ENCODE assay signal across 8 cellular contexts in genomic region chr17:996554-997344, GRCh38. TPM values are rescaled to one million over a fixed set of nuclear protein-coding genes. Genes with fewer than 3 reads are reported as not detected.
DNase-seq lines count a peak whose midpoint lies in the region; ATAC-seq, FAIRE-seq and TF ChIP-seq lines count a peak whose summit lies in the region.

TSS of gene TIMM22 (plus strand) at chr17:997129. CDS start at chr17:997143, 14 bp downstream.

- peak; percentile 84 to 88 for TF ChIP-seq POLR2A in HepG2 (IDR thresholded peaks at IDR 0.05; ENCODE audit: insufficient read depth in 1 of 2, low read depth in 2 of 2, low read length in 2 of 2)

- H3K9me3 ChIP-seq in CD4-positive, CD25-positive, alpha-beta regulatory T cell (ENCODE audit: control insufficient read depth in 2 of 2, low read length in 2 of 2) = peaks cover 7 to 26% of the 10 kb centered on the region in 2 experiments
- H3K9me3 ChIP-seq in HepG2 (ENCODE audit: low read length) = no peaks in the 10 kb centered on the region

- peaks cover 22% of the 10 kb centered on the region for H3K79me2 ChIP-seq in HepG2 (ENCODE audit: insufficient read depth, low read length)

- in situ Hi-C loops in HepG2 (cut with HindIII; ENCODE audit: extremely low pct_ligation_motif_present, low pct_unique_long_range_greater_than_20kb) = no loop called here

- TF ChIP-seq EP300 in HepG2 (IDR thresholded peaks at IDR 0.05; ENCODE audit: low read depth in 2 of 2, low read length in 2 of 2) (peak; percentile 36 to 81; a peak in 3 of 4 replicates), HepG2 (CRISPR knock-in tag; IDR thresholded peaks at IDR 0.05; ENCODE audit: borderline replicate concordance) (peak; percentile 38; the same call in 1 of the 2 replicates)

- 0% methylated on average over 35 of the region's 71 CpGs for WGBS in HepG2 (ENCODE audit: low lambda C conversion rate)

- POLR2A ChIA-PET in HepG2 (lab: Yijun Ruan, JAX) = interaction anchor here (1.0 to 2.3 kb wide), 7 partner anchors 16 to 584 kb away, joined by 3 to 26 read pairs (median 4); partner anchors contain the start of genes GLOD4, MRM3, NXN and VPS53

- peak; percentile 87 to 98 (median 96) for DNase-seq in CD4-positive, CD25-positive, alpha-beta regulatory T cell
- DNase-seq in NCI-H748 treated with DMSO at 0.1 percent for 48 hours (lab: John Stamatoyannopoulos, UW) (peak; percentile 98), dermis blood vessel endothelial cell (peak; percentile 99), HepG2 (ENCODE audit: low spot score) (peak; percentile 96)
- peak; percentile 87 for DNase-seq in activated CD4-positive, alpha-beta T cell treated with anti-CD3 and anti-CD28 coated beads, Interleukin-2, amount 50 U/mL, for 24 hours (ENCODE audit: low read depth in 1 of 2, low spot score in 1 of 2)
- DNase-seq in stimulated activated CD4-positive, alpha-beta T cell treated with anti-CD3 and anti-CD28 coated beads, Interleukin-4, amount 100 ng/mL, for 1 hour = peak; percentile 90

- H3K9me3 Mint-ChIP-seq in CD4-positive, CD25-positive, alpha-beta regulatory T cell = peaks cover 0 to 18% (median 0%) of the 10 kb centered on the region in 7 donors

- H3K9ac ChIP-seq in HepG2 (ENCODE audit: insufficient read depth, low read depth, low read length) = peak within 1 kb of the TSS; percentile 96

- peaks cover 13% of the 10 kb centered on the region for H3K36me3 Mint-ChIP-seq in CD4-positive, CD25-positive, alpha-beta regulatory T cell

- peaks cover 4% of the 10 kb centered on the region; the same call in 1 of the 2 replicates for H4K20me1 ChIP-seq in HepG2 (ENCODE audit: insufficient read depth, low read length)

- peak within 1 kb of the TSS; percentile 95 to 99 (median 97) for H3K4me3 Mint-ChIP-seq in CD4-positive, CD25-positive, alpha-beta regulatory T cell

- peak within 1 kb of the TSS; percentile 95 to 97 (median 96) for H3K27ac Mint-ChIP-seq in CD4-positive, CD25-positive, alpha-beta regulatory T cell

- peak; percentile 98 for TF ChIP-seq RAD21 in HepG2 (CRISPR knock-in tag; IDR thresholded peaks at IDR 0.05)

- peak within 1 kb of the TSS; percentile 95 for H2AFZ ChIP-seq in HepG2 (ENCODE audit: low read length)

- BruUV-seq in HepG2 (replicated peaks; lab: Mats Ljungman, UMichigan) = no TSS peak

- intact Hi-C loops in HepG2 (cut with micrococcal nuclease; ENCODE audit: unreplicated experiment) = loop anchor here (1.0 to 5.0 kb wide), 4 partner anchors 10 to 584 kb away; partner anchors contain the start of genes GLOD4 and MRM3

- peaks cover 24% of the 10 kb centered on the region for H3K4me1 ChIP-seq in CD4-positive, CD25-positive, alpha-beta regulatory T cell (ENCODE audit: control insufficient read depth, insufficient read depth, low read length, poor library complexity, severe bottlenecking)
- H3K4me1 ChIP-seq in HepG2 (ENCODE audit: insufficient read depth, low read length) = peaks cover 48% of the 10 kb centered on the region

- peak; percentile 99 for TF ChIP-seq CTCF in HepG2 (CRISPR knock-in tag; IDR thresholded peaks at IDR 0.05)

- peak within 1 kb of the TSS; percentile 94 for H3K4me2 ChIP-seq in HepG2 (ENCODE audit: low read depth, low read length)

- H3K27me3 Mint-ChIP-seq in CD4-positive, CD25-positive, alpha-beta regulatory T cell = peaks cover 6% of the 10 kb centered on the region

- ATAC-seq in CD4-positive, CD25-positive, alpha-beta regulatory T cell (ENCODE audit: low read depth in 2 of 2) = peak; percentile 94 to 96
- ATAC-seq in GM19395 (IDR thresholded peaks at IDR 0.05; ENCODE audit: unreplicated experiment) (peak; percentile 89), HG03565 (IDR thresholded peaks at IDR 0.05; ENCODE audit: unreplicated experiment) (peak; percentile 83), HepG2 (peak; percentile 95)

- H3K4me1 Mint-ChIP-seq in CD4-positive, CD25-positive, alpha-beta regulatory T cell = peaks cover 12 to 33% (median 20%) of the 10 kb centered on the region in 4 donors

- CTCF ChIA-PET in HepG2 (lab: Yijun Ruan, JAX; ENCODE audit: low intra/inter-chr PET ratio, low total read pairs) = interaction anchor here (1.1 to 2.3 kb wide), 2 partner anchors 202 to 687 kb away, joined by 3 to 12 read pairs; no protein-coding TSS in a partner anchor

- H3K4me3 ChIP-seq in CD4-positive, CD25-positive, alpha-beta regulatory T cell (ENCODE audit: low read depth, low read length) = peak within 1 kb of the TSS; percentile 92
- peak within 1 kb of the TSS; percentile 89 to 100 (median 98) for H3K4me3 ChIP-seq in HepG2 (replicated peaks in 1 of 3; ENCODE audit: insufficient read depth in 1 of 3, low read depth in 2 of 3, low read length in 3 of 3)

- H3K27me3 ChIP-seq in CD4-positive, CD25-positive, alpha-beta regulatory T cell (ENCODE audit: control insufficient read depth, insufficient read depth, low read length) = no peaks in the 10 kb centered on the region
- H3K27me3 ChIP-seq in HepG2 (ENCODE audit: control insufficient read depth in 1 of 2, insufficient read depth in 2 of 2, low read length in 2 of 2) = no peaks in the 10 kb centered on the region

- peaks cover 22% of the 10 kb centered on the region for H3K36me3 ChIP-seq in CD4-positive, CD25-positive, alpha-beta regulatory T cell (ENCODE audit: control insufficient read depth, insufficient read depth, low read length)
- peaks cover 4 to 23% of the 10 kb centered on the region in 2 experiments for H3K36me3 ChIP-seq in HepG2 (replicated peaks in 1 of 2; ENCODE audit: control insufficient read depth in 1 of 2, insufficient read depth in 2 of 2, low read length in 2 of 2)

- H3K27ac ChIP-seq in CD4-positive, CD25-positive, alpha-beta regulatory T cell (ENCODE audit: insufficient read depth, low read length, poor library complexity, severe bottlenecking) = peak within 1 kb of the TSS; percentile 81
- H3K27ac ChIP-seq in HepG2 (ENCODE audit: extremely low read length, insufficient read depth, low read length) = peak within 1 kb of the TSS; percentile 91

- FAIRE-seq in HepG2 (lab: Jason Lieb, UNC) = peak; percentile 75

TF ChIP-seq in HepG2, 621 proteins besides CTCF, POLR2A, EP300 and RAD21 (continues in another document):
- TF ChIP-seq ZNF652 (CRISPR knock-in tag; IDR thresholded peaks at IDR 0.05; ENCODE audit: borderline replicate concordance, low read depth) (peak; percentile 87), MBNL3 (CRISPR knock-in tag; conservative IDR thresholded peaks at IDR 0.05) (no peak), ZFP1 (CRISPR knock-in tag; IDR thresholded peaks at IDR 0.05) (peak; percentile 76; the same call in 1 of the 2 replicates), NR2C2 (CRISPR knock-in tag; IDR thresholded peaks at IDR 0.05; ENCODE audit: borderline replicate concordance) (peak; percentile 78), HMG20A (CRISPR knock-in tag; IDR thresholded peaks at IDR 0.05; ENCODE audit: borderline replicate concordance) (no peak; the same call in 1 of the 2 replicates)
- TF ChIP-seq, protein P1, sequence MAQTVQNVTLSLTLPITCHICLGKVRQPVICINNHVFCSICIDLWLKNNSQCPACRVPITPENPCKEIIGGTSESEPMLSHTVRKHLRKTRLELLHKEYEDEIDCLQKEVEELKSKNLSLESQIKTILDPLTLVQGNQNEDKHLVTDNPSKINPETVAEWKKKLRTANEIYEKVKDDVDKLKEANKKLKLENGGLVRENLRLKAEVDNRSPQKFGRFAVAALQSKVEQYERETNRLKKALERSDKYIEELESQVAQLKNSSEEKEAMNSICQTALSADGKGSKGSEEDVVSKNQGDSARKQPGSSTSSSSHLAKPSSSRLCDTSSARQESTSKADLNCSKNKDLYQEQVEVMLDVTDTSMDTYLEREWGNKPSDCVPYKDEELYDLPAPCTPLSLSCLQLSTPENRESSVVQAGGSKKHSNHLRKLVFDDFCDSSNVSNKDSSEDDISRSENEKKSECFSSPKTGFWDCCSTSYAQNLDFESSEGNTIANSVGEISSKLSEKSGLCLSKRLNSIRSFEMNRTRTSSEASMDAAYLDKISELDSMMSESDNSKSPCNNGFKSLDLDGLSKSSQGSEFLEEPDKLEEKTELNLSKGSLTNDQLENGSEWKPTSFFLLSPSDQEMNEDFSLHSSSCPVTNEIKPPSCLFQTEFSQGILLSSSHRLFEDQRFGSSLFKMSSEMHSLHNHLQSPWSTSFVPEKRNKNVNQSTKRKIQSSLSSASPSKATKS (CRISPR knock-in tag; IDR thresholded peaks at IDR 0.05) = peak; percentile 24; the same call in 1 of the 2 replicates

RNA-seq across cellular contexts. Expression of gene TIMM22, which starts in this region (rescaled TPM):
- total RNA-seq in CD4-positive, CD25-positive, alpha-beta regulatory T cell = 9.2 TPM
- 10 to 100 TPM; 23.9 to 28.4 (median 25.2) TPM for polyA plus RNA-seq in CD4-positive, CD25-positive, alpha-beta regulatory T cell
- total RNA-seq in dermis blood vessel endothelial cell = 22.3 and 22.4 TPM in 2 replicates
- total RNA-seq in HepG2 (2016; rRNA removed; fragmentation: Illumina TruSeq; extraction: Trizol) = 15.5 and 16.3 TPM in 2 replicates
- total RNA-seq in HepG2 (2016; cell fraction: cytosol; rRNA removed; fragmentation: Illumina TruSeq; extraction: Trizol; ENCODE audit: low read depth) = 4.9 and 5.4 TPM in 2 replicates
- 15.6 and 15.9 TPM in 2 replicates for total RNA-seq in HepG2 (2016; cell fraction: insoluble cytoplasmic fraction; rRNA removed; fragmentation: Illumina TruSeq; extraction: Trizol)
- total RNA-seq in HepG2 (2016; cell fraction: membrane; rRNA removed; fragmentation: Illumina TruSeq; extraction: Trizol) = 11.2 and 11.4 TPM in 2 replicates
- 10.4 and 11.1 TPM in 2 replicates for total RNA-seq in HepG2 (2016; cell fraction: nucleus; rRNA removed; fragmentation: Illumina TruSeq; extraction: Trizol)
- polyA plus RNA-seq in HepG2 (2011; rRNA removed) = 5.9 and 6.2 TPM in 2 replicates
- polyA plus RNA-seq in HepG2 (2011; cell fraction: cytosol; rRNA removed) = 7.1 and 7.6 TPM in 2 replicates
- polyA plus RNA-seq in HepG2 (2011; cell fraction: nucleus; rRNA removed) = 6.4 and 7.1 TPM in 2 replicates
- polyA plus RNA-seq in HepG2 (2012) = 6.3 and 7.0 TPM in 2 replicates
- 4.7 and 4.8 TPM in 2 replicates for polyA plus RNA-seq in HepG2 (2016; cell fraction: cytosol; fragmentation: Illumina TruSeq; extraction: Trizol; ENCODE audit: low read depth)
- 15.5 and 17.0 TPM in 2 replicates for polyA plus RNA-seq in HepG2 (2016; cell fraction: insoluble cytoplasmic fraction; fragmentation: Illumina TruSeq; extraction: Trizol; ENCODE audit: low read depth)
- 8.7 and 9.5 TPM in 2 replicates for polyA plus RNA-seq in HepG2 (2016; cell fraction: membrane; fragmentation: Illumina TruSeq; extraction: Trizol; ENCODE audit: low read depth)
- polyA plus RNA-seq in HepG2 (2016; cell fraction: nucleus; fragmentation: Illumina TruSeq; extraction: Trizol; ENCODE audit: insufficient read depth, low read depth) = 13.9 and 14.1 TPM in 2 replicates
- 13.7 and 22.2 TPM in 2 replicates for polyA minus RNA-seq in HepG2 (2011; rRNA and poly(A)+ RNA removed; ENCODE audit: low replicate concordance)
- 4.3 and 4.9 TPM in 2 replicates for polyA minus RNA-seq in HepG2 (2011; cell fraction: cytosol; rRNA and poly(A)+ RNA removed)
- polyA minus RNA-seq in HepG2 (2011; cell fraction: nucleus; rRNA and poly(A)+ RNA removed) = 19.9 and 20.0 TPM in 2 replicates

Comparison
In these comparisons a context has a peak if more than half of its experiments do, and no peak if none do; other contexts are left out.
1. Peak in every context shown above with its lines: DNase-seq, ATAC-seq, H3K4me3 ChIP-seq and H3K27ac ChIP-seq.